ENCODE assay signal across 27 cellular contexts in genomic region chr19:50449236-50449899, GRCh38. TPM values are rescaled to one million over a fixed set of nuclear protein-coding genes. Genes with fewer than 3 reads are reported as not detected.
A peak's percentile ranks its signal among the peaks of the same experiment; 100 is the strongest.
DNase-seq lines count a peak whose midpoint lies in the region; ATAC-seq, FAIRE-seq and TF ChIP-seq lines count a peak whose summit lies in the region.
"Had no signal": no experiment of that assay in that cellular context is flagged by ENCODE, and none has a peak within 500 bp of the region (broad histone marks: within the 10 kb centered on the region; RNA-seq: fewer than 3 reads in every experiment).

No MANE protein-coding gene starts in this region.

- H3K4me2 ChIP-seq in trophoblast cell (ENCODE audit: low read length) = no peak overlapping the region

- H3K9me3 ChIP-seq in HEK293 (ENCODE audit: control insufficient read depth, insufficient read depth, low read depth, low read length) (no peaks in the 10 kb centered on the region), trophoblast cell (ENCODE audit: insufficient read depth, low read depth, low read length) (peaks cover 9% of the 10 kb centered on the region)

- POLR2A ChIA-PET in HEK293 (lab: Yijun Ruan, JAX) = no interaction called here

- H3K4me3 ChIP-seq in HEK293 (ENCODE audit: low read depth, low read length) (no peak overlapping the region), trophoblast cell (ENCODE audit: low read depth, low read length) (no peak overlapping the region)
- H3K4me3 ChIP-seq: left ventricle myocardium inferior had no signal

- FAIRE-seq in RCC 7860 (lab: Jason Lieb, UNC) = no peak
- FAIRE-seq: D721Med had no signal

- CTCF ChIA-PET in HEK293 (lab: Yijun Ruan, JAX) = interaction anchor here (0.6 to 1.2 kb wide), 4 partner anchors 12 to 256 kb away, joined by 3 to 6 read pairs (median 3); no protein-coding TSS in a partner anchor

- H3K9ac ChIP-seq in trophoblast cell (ENCODE audit: low read length) = no peak overlapping the region

- H4K8ac ChIP-seq in trophoblast cell (ENCODE audit: low read depth, low read length) = no peak overlapping the region

- no peaks in the 10 kb centered on the region for H3K27me3 ChIP-seq in trophoblast cell (ENCODE audit: insufficient read depth, low read length)
- H3K27me3 ChIP-seq: brain microvascular endothelial cell had no signal

- H2BK12ac ChIP-seq in trophoblast cell (ENCODE audit: low read length) = no peak overlapping the region

- ATAC-seq in GM21737 (IDR thresholded peaks at IDR 0.05; ENCODE audit: unreplicated experiment) = no peak
- ATAC-seq: naive thymus-derived CD4-positive, alpha-beta T cell; SK-N-SH treated with all-trans-retinoic acid at 6 μM for 48 hours; stimulated activated naive B cell treated with anti-CD40 and anti-IgM and Interleukin-4, amounts not matched to agents 10 μg/mL and 1 μg/mL and 100 μg/mL, for 72 hours had no signal

- no peak overlapping the region for H3K14ac ChIP-seq in trophoblast cell (ENCODE audit: low read length)

- no peak overlapping the region for H2AK5ac ChIP-seq in trophoblast cell (ENCODE audit: low read length)

- no peaks in the 10 kb centered on the region for H3K79me2 ChIP-seq in trophoblast cell (ENCODE audit: control insufficient read depth, insufficient read depth, low read length, poor library complexity)

- H2BK5ac ChIP-seq in trophoblast cell (ENCODE audit: low read depth, low read length, poor library complexity) = no peak overlapping the region

- no peak overlapping the region for H3K27ac ChIP-seq in HEK293 (ENCODE audit: extremely low read depth, low read depth, low read length)
- no peak overlapping the region for H3K27ac ChIP-seq in trophoblast cell (ENCODE audit: low read depth, low read length)
- H3K27ac ChIP-seq: brain microvascular endothelial cell, left ventricle myocardium inferior had no signal

- no CpG with 5 or more reads among the region's 14 CpGs for WGBS in trophoblast cell (ENCODE audit: extremely low coverage, insufficient coverage, insufficient read length)

- H3K4ac ChIP-seq in trophoblast cell (ENCODE audit: low read depth, low read length) = no peak overlapping the region

- no peaks in the 10 kb centered on the region for H3K4me1 ChIP-seq in HEK293 (ENCODE audit: control insufficient read depth, insufficient read depth, low read length)
- no peaks in the 10 kb centered on the region for H3K4me1 ChIP-seq in trophoblast cell (ENCODE audit: control insufficient read depth in 1 of 2, insufficient read depth in 2 of 2, low read length in 2 of 2)
- H3K4me1 ChIP-seq: left ventricle myocardium inferior had no signal

- H3K18ac ChIP-seq in trophoblast cell (ENCODE audit: low read length) = no peak overlapping the region

- no peak overlapping the region for H3K23ac ChIP-seq in trophoblast cell (ENCODE audit: low read length)

- peak; percentile 18 for DNase-seq in COLO668 (lab: John Stamatoyannopoulos, UW; ENCODE audit: unreplicated experiment)
- peak; percentile 79 for DNase-seq in RCC 7860 (ENCODE audit: low spot score)
- DNase-seq in kidney glomerular epithelial cell (lab: John Stamatoyannopoulos, UW) = peak; percentile 1
- DNase-seq in trophoblast cell = no peak
- no peak for DNase-seq in G401 (ENCODE audit: low spot score)
- no peak for DNase-seq in stimulated activated naive CD4-positive, alpha-beta T cell (lab: John Stamatoyannopoulos, UW)
- DNase-seq: activated CD4-positive, alpha-beta T cell treated with anti-CD3 and anti-CD28 coated beads, Interleukin-2, amount 10 ng/mL, durations not matched to agents 7 days and 5 days; activated naive CD4-positive, alpha-beta T cell treated with anti-CD3 and anti-CD28 coated beads for 36 hours; brain microvascular endothelial cell; effector CD4-positive, alpha-beta T cell; foreskin melanocyte; GDM1; hypothalamus; left ventricle myocardium inferior; naive thymus-derived CD4-positive, alpha-beta T cell; NCI-H1105; NCI-H2081 treated with DMSO at 0.1 percent for 48 hours; stimulated activated CD4-positive, alpha-beta T cell treated with anti-CD3 and anti-CD28 coated beads, Interleukin-12 subunit alpha, Interleukin-12 subunit beta, amount 100 ng/mL, for 4 hours; stimulated activated CD4-positive, alpha-beta T cell treated with anti-CD3 and anti-CD28 coated beads, Interleukin-4, amount 100 ng/mL, for 24 hours; stimulated activated naive B cell treated with anti-CD40 and anti-IgM and Interleukin-4, amounts not matched to agents 10 μg/mL and 1 μg/mL and 100 μg/mL, for 72 hours had no signal

- no peak overlapping the region for H2AFZ ChIP-seq in trophoblast cell (ENCODE audit: insufficient read depth, low read length, poor library complexity)

- H4K12ac ChIP-seq in trophoblast cell (ENCODE audit: low read depth, low read length) = no peak overlapping the region

- no peak overlapping the region for H2BK120ac ChIP-seq in trophoblast cell (ENCODE audit: insufficient read depth, low read length, poor library complexity)

- TF ChIP-seq CTCF in HEK293 (tag by site-specific recombination; IDR thresholded peaks at IDR 0.05) = no peak

- no peak overlapping the region for H4K91ac ChIP-seq in trophoblast cell (ENCODE audit: low read depth, low read length)

- in situ Hi-C loops in G401 (cut with HindIII; ENCODE audit: low sequenced_read_pairs) = no loop called here

- H3K36me3 ChIP-seq in HEK293 (ENCODE audit: control insufficient read depth in 2 of 2, insufficient read depth in 1 of 2, low read length in 2 of 2) = no peaks in the 10 kb centered on the region
- H3K36me3 ChIP-seq in trophoblast cell (ENCODE audit: control insufficient read depth in 1 of 2, insufficient read depth in 2 of 2, low read length in 2 of 2) = no peaks in the 10 kb centered on the region
- H3K36me3 ChIP-seq: brain microvascular endothelial cell, left ventricle myocardium inferior had no signal

- no peaks in the 10 kb centered on the region for H3K79me1 ChIP-seq in trophoblast cell (ENCODE audit: low read length)

TF ChIP-seq in HEK293, 187 proteins besides CTCF, POLR2A, EP300 and RAD21 (continues in another document):
- TF ChIP-seq SCRT1 (tag by site-specific recombination; IDR thresholded peaks at IDR 0.05; ENCODE audit: borderline replicate concordance) = peak; percentile 83; the same call in 1 of the 2 replicates
- TF ChIP-seq ZSCAN23 (tag by site-specific recombination; IDR thresholded peaks at IDR 0.05) = no peak
- TF ChIP-seq, protein P1, sequence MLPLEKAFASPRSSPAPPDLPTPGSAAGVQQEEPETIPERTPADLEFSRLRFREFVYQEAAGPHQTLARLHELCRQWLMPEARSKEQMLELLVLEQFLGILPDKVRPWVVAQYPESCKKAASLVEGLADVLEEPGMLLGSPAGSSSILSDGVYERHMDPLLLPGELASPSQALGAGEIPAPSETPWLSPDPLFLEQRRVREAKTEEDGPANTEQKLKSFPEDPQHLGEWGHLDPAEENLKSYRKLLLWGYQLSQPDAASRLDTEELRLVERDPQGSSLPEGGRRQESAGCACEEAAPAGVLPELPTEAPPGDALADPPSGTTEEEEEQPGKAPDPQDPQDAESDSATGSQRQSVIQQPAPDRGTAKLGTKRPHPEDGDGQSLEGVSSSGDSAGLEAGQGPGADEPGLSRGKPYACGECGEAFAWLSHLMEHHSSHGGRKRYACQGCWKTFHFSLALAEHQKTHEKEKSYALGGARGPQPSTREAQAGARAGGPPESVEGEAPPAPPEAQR (tag by site-specific recombination; IDR thresholded peaks at IDR 0.05) = no peak
- no peak for TF ChIP-seq ZBTB48 (tag by site-specific recombination; IDR thresholded peaks at IDR 0.05)
- TF ChIP-seq KLF16 (tag by site-specific recombination; IDR thresholded peaks at IDR 0.05) = no peak
- no peak for TF ChIP-seq GFI1B (tag by site-specific recombination; IDR thresholded peaks at IDR 0.05)
- TF ChIP-seq ZSCAN30 (tag by site-specific recombination; IDR thresholded peaks at IDR 0.05) = no peak
- TF ChIP-seq, protein P2, sequence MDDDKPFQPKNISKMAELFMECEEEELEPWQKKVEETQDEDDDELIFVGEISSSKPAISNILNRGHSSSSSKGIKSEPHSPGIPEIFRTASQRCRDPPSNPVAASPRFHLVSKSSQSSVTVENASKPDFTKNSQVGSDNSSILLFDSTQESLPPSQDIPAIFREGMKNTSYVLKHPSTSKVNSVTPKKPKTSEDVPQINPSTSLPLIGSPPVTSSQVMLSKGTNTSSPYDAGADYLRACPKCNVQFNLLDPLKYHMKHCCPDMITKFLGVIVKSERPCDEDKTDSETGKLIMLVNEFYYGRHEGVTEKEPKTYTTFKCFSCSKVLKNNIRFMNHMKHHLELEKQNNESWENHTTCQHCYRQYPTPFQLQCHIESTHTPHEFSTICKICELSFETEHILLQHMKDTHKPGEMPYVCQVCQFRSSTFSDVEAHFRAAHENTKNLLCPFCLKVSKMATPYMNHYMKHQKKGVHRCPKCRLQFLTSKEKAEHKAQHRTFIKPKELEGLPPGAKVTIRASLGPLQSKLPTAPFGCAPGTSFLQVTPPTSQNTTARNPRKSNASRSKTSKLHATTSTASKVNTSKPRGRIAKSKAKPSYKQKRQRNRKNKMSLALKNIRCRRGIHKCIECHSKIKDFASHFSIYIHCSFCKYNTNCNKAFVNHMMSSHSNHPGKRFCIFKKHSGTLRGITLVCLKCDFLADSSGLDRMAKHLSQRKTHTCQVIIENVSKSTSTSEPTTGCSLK (tag by site-specific recombination; IDR thresholded peaks at IDR 0.05) = no peak
- no peak for TF ChIP-seq FEZF1 (tag by site-specific recombination; IDR thresholded peaks at IDR 0.05)
- peak; percentile 93 for TF ChIP-seq SCRT2 (tag by site-specific recombination; IDR thresholded peaks at IDR 0.05)
- no peak for TF ChIP-seq GLI2 (tag by site-specific recombination; IDR thresholded peaks at IDR 0.05; ENCODE audit: borderline replicate concordance, low read depth)
- TF ChIP-seq ZNF777 (tag by site-specific recombination; IDR thresholded peaks at IDR 0.05; ENCODE audit: borderline replicate concordance) = no peak
- peak; percentile 96 for TF ChIP-seq ZNF610 (tag by site-specific recombination; IDR thresholded peaks at IDR 0.05; ENCODE audit: borderline replicate concordance)
- TF ChIP-seq ZFP3 (tag by site-specific recombination; IDR thresholded peaks at IDR 0.05; ENCODE audit: low read depth) = no peak

RNA-seq across cellular contexts. Expression of gene MYBPC2, which starts 16.7 kb away (rescaled TPM):
- polyA plus RNA-seq in trophoblast cell (2013) = 0.07 and 0.12 TPM in 2 replicates
- total RNA-seq in G401 (2014; rRNA removed; shearing (Covaris generic)) = 0.55 TPM in 1 of 2 replicates, not detected in the other
- total RNA-seq: activated CD4-positive, alpha-beta T cell treated with anti-CD3 and anti-CD28 coated beads, Interleukin-2, amount 10 ng/mL, durations not matched to agents 7 days and 5 days; left ventricle myocardium inferior; NCI-H460 had no signal
- polyA plus RNA-seq: CD14-positive monocyte; naive thymus-derived CD4-positive, alpha-beta T cell had no signal

RNA-seq across cellular contexts. Expression of gene EMC10, which starts 26.9 kb away (rescaled TPM):
- 73.1 and 73.6 TPM in 2 replicates for polyA plus RNA-seq in trophoblast cell (2013)
- 104 and 113 TPM in 2 replicates for total RNA-seq in G401 (2014; rRNA removed; shearing (Covaris generic))

RNA-seq across cellular contexts. Expression of gene GARIN5A, which starts 27.3 kb away (rescaled TPM):
- 4.8 and 5.4 TPM in 2 replicates for polyA plus RNA-seq in trophoblast cell (2013)
- total RNA-seq in G401 (2014; rRNA removed; shearing (Covaris generic)) = 0.10 and 1.5 TPM in 2 replicates
- total RNA-seq: activated CD4-positive, alpha-beta T cell treated with anti-CD3 and anti-CD28 coated beads, Interleukin-2, amount 10 ng/mL, durations not matched to agents 7 days and 5 days had no signal

RNA-seq across cellular contexts. Expression of gene SPIB, which starts 30.6 kb away (rescaled TPM):
- polyA plus RNA-seq in trophoblast cell (2013) = 1.0 and 1.4 TPM in 2 replicates
- 0.44 TPM in 1 of 2 replicates, not detected in the other for total RNA-seq in G401 (2014; rRNA removed; shearing (Covaris generic))
- total RNA-seq: left ventricle myocardium inferior, NCI-H460, temporal lobe had no signal

Comparison
In these comparisons a context has a peak if more than half of its experiments do, and no peak if none do; other contexts are left out.
1. DNase-seq: peak in COLO668 (single experiment), RCC 7860 (single experiment) and kidney glomerular epithelial cell (single experiment); none in trophoblast cell (0 of 2), G401 (single experiment) and stimulated activated naive CD4-positive, alpha-beta T cell (0 of 6).